9 cellular contexts compared by ENCODE assay signal in genomic region chr3:53166781-53167291, GRCh38. TPM values are rescaled to one million over a fixed set of nuclear protein-coding genes. Genes with fewer than 3 reads are reported as not detected.
DNase-seq lines count a peak whose midpoint lies in the region; FAIRE-seq and TF ChIP-seq lines count a peak whose summit lies in the region.
"Had no signal": no experiment of that assay in that cellular context is flagged by ENCODE, and none has a peak within 500 bp of the region (broad histone marks: within the 10 kb centered on the region; RNA-seq: fewer than 3 reads in every experiment).

No MANE protein-coding gene starts in this region.

- H3K9me3 Mint-ChIP-seq in glutamatergic neuron (ENCODE audit: unreplicated experiment) (peaks cover 8% of the 10 kb centered on the region), endodermal cell (no peaks in the 10 kb centered on the region)
- H3K9me3 Mint-ChIP-seq: naive thymus-derived CD8-positive, alpha-beta T cell had no signal

- TF ChIP-seq CTCF in GM12865 (IDR thresholded peaks at IDR 0.05; ENCODE audit: insufficient read depth, low read depth, low read length, missing control alignments) (no peak), fibroblast of pulmonary artery (IDR thresholded peaks at IDR 0.05; ENCODE audit: low read length, missing control alignments) (no peak), glutamatergic neuron (IDR thresholded peaks at IDR 0.05; ENCODE audit: partially characterized antibody, unreplicated experiment) (no peak), endodermal cell (conservative IDR thresholded peaks at IDR 0.05) (no peak)

- H3K4me3 Mint-ChIP-seq in glutamatergic neuron (ENCODE audit: unreplicated experiment) (no peak overlapping the region), endodermal cell (no peak overlapping the region)

- DNase-seq in GM12865 (ENCODE audit: low read depth), result peak; percentile 62
- DNase-seq in RCC 7860 (ENCODE audit: low spot score), result peak; percentile 42
- peak; percentile 76 for DNase-seq in fibroblast of pulmonary artery (ENCODE audit: low read depth)
- peak; percentile 56 for DNase-seq in putamen (ENCODE audit: low spot score)
- no peak for DNase-seq in glutamatergic neuron
- DNase-seq in central memory CD4-positive, alpha-beta T cell, result no peak
- no peak for DNase-seq in NCI-H2227 treated with DMSO at 0.1 percent for 48 hours (lab: John Stamatoyannopoulos, UW)
- no peak for DNase-seq in endodermal cell
- DNase-seq: naive thymus-derived CD8-positive, alpha-beta T cell had no signal

- no peaks in the 10 kb centered on the region for H3K27me3 ChIP-seq in endodermal cell (ENCODE audit: control insufficient read depth, insufficient read depth, low read length, poor library complexity, severe bottlenecking)

- H3K4me1 Mint-ChIP-seq in glutamatergic neuron (ENCODE audit: low read depth, unreplicated experiment) (peaks cover 23% of the 10 kb centered on the region), endodermal cell (peaks cover 36% of the 10 kb centered on the region)

- H3K9me3 ChIP-seq in endodermal cell (ENCODE audit: control insufficient read depth, low read length), result no peaks in the 10 kb centered on the region

- H3K4me3 ChIP-seq in GM12865 (ENCODE audit: low read depth, low read length), result peak overlapping the region; percentile 52
- no peak overlapping the region for H3K4me3 ChIP-seq in fibroblast of pulmonary artery (replicated peaks; ENCODE audit: low read depth, low read length)
- no peak overlapping the region for H3K4me3 ChIP-seq in endodermal cell (ENCODE audit: low read length)

- H3K9ac ChIP-seq in endodermal cell (ENCODE audit: extremely low read depth, low read length, poor library complexity, severe bottlenecking), result no peak overlapping the region

- WGBS in endodermal cell (ENCODE audit: insufficient coverage in 1 of 2, insufficient read length in 1 of 2), 2 experiments, result 82 to 86% methylated on average over 6 to 9 of the region's 9 CpGs

- H3K27ac ChIP-seq in endodermal cell (ENCODE audit: low read depth, low read length), result no peak overlapping the region

- H3K27me3 Mint-ChIP-seq in glutamatergic neuron (ENCODE audit: unreplicated experiment), result peaks cover 10% of the 10 kb centered on the region
- H3K27me3 Mint-ChIP-seq in endodermal cell (ENCODE audit: insufficient read depth), result no peaks in the 10 kb centered on the region
- H3K27me3 Mint-ChIP-seq: naive thymus-derived CD8-positive, alpha-beta T cell had no signal

- FAIRE-seq in RCC 7860 (lab: Jason Lieb, UNC), result no peak

- no peaks in the 10 kb centered on the region for H3K36me3 ChIP-seq in endodermal cell (ENCODE audit: control insufficient read depth, insufficient read depth, low read length)

- H3K36me3 Mint-ChIP-seq in glutamatergic neuron (ENCODE audit: unreplicated experiment) (no peaks in the 10 kb centered on the region), endodermal cell (ENCODE audit: low read depth) (no peaks in the 10 kb centered on the region)
- H3K36me3 Mint-ChIP-seq: naive thymus-derived CD8-positive, alpha-beta T cell had no signal

- H3K27ac Mint-ChIP-seq in glutamatergic neuron (ENCODE audit: unreplicated experiment), result no peak overlapping the region
- H3K27ac Mint-ChIP-seq in endodermal cell, result no peak overlapping the region

- H3K4me1 ChIP-seq in endodermal cell (ENCODE audit: control insufficient read depth, insufficient read depth, low read length), result peaks cover 6% of the 10 kb centered on the region

RNA-seq across cellular contexts. Expression of gene PRKCD, which starts 5.8 kb away (rescaled TPM):
- total RNA-seq in glutamatergic neuron (ENCODE audit: unreplicated experiment) (5.4 TPM), endodermal cell (10 to 100 TPM; 19.9 to 26.6 TPM)
- polyA plus RNA-seq in endodermal cell (2013, experiment 1 of 2), result 14.3 TPM
- 15.7 TPM for polyA plus RNA-seq in endodermal cell (2013, experiment 2 of 2)

RNA-seq across cellular contexts. Expression of gene RFT1, which starts 36.6 kb away (rescaled TPM):
- total RNA-seq in glutamatergic neuron (ENCODE audit: unreplicated experiment) (10.5 TPM), endodermal cell (10 to 100 TPM; 29.3 to 35.2 TPM)
- 27.5 TPM for polyA plus RNA-seq in endodermal cell (2013, experiment 1 of 2)
- 22.1 TPM for polyA plus RNA-seq in endodermal cell (2013, experiment 2 of 2)

Comparison
In these comparisons a context has a peak if more than half of its experiments do, and no peak if none do; other contexts are left out.
1. DNase-seq: peak in GM12865 (single experiment), RCC 7860 (single experiment), fibroblast of pulmonary artery (single experiment) and putamen (single experiment); none in glutamatergic neuron (single experiment), central memory CD4-positive, alpha-beta T cell (single experiment), NCI-H2227 treated with DMSO at 0.1 percent for 48 hours (single experiment) and endodermal cell (single experiment).